ENCODE assay signal across 1 cellular context in the genomic region with DNA sequence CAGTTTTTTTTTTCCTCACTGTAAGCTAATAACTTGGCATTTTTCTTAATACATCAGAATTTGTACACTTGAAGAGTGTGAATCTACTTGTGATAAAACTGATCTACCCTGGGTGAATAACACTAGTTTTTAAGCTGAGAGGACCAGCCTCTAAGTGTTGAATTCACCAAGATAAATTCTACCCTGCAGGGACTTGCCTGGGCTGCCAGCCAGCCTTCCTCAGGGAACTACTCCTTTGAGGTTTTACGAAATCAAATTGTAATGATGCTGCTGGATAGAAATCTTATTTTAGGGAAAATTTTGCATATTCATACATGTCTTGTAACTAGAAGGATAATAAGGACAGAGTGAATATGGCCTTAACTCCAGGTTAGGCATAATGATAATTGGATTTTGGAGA.
TF ChIP-seq lines count a peak whose summit lies in the region.

No MANE protein-coding gene starts in this region.

TF ChIP-seq in HCT116, 20 proteins besides CTCF, POLR2A, EP300 and RAD21 (continued from another document):
- TF ChIP-seq, protein P1, sequence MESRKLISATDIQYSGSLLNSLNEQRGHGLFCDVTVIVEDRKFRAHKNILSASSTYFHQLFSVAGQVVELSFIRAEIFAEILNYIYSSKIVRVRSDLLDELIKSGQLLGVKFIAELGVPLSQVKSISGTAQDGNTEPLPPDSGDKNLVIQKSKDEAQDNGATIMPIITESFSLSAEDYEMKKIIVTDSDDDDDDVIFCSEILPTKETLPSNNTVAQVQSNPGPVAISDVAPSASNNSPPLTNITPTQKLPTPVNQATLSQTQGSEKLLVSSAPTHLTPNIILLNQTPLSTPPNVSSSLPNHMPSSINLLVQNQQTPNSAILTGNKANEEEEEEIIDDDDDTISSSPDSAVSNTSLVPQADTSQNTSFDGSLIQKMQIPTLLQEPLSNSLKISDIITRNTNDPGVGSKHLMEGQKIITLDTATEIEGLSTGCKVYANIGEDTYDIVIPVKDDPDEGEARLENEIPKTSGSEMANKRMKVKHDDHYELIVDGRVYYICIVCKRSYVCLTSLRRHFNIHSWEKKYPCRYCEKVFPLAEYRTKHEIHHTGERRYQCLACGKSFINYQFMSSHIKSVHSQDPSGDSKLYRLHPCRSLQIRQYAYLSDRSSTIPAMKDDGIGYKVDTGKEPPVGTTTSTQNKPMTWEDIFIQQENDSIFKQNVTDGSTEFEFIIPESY (IDR thresholded peaks at IDR 0.05; ENCODE audit: extremely low read depth, insufficient replicate concordance, low read length), result no peak
- TF ChIP-seq POLR2AphosphoS5 (IDR thresholded peaks at IDR 0.05; ENCODE audit: low read depth, low read length) (no peak), EZH2 (IDR thresholded peaks at IDR 0.05) (no peak), TCF7L2 (IDR thresholded peaks at IDR 0.05; ENCODE audit: borderline replicate concordance, extremely low read depth, insufficient read depth, insufficient read length) (no peak), CEBPB (IDR thresholded peaks at IDR 0.05; ENCODE audit: low read depth) (no peak)
